Comparison of ENCODE assay signal across 14 cellular contexts in the genomic region with DNA sequence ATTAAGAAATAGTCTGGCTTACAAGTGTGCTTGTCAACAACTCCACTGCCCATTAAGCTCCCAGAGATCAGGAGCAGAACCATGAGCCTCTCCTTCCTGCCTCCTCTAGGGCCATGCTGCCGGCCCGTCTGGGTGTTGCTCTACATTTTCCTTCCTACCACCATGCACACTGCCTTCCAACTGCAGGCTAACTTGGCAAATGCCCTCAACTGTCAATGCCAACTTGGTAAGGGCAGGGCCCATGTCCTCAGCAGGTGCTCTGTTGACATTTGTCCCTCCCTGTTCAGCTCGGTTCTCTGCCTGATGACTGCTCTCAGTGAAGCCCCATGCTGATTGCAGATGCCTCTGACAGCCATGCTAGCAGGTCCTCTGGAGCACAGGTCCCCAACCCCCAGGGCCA.
DNase-seq lines count a peak whose midpoint lies in the region; ATAC-seq and TF ChIP-seq lines count a peak whose summit lies in the region.
"Had no signal": no experiment of that assay in that cellular context is flagged by ENCODE, and none has a peak within 500 bp of the region (broad histone marks: within the 10 kb centered on the region; RNA-seq: fewer than 3 reads in every experiment).

No MANE protein-coding gene starts in this region.

- DNase-seq in Right ventricle myocardium inferior (ENCODE audit: missing footprints) (no peak), left cardiac atrium (no peak), left ventricle myocardium superior (peak; percentile 41), right atrium auricular region (ENCODE audit: low spot score) (no peak), cerebellar cortex (ENCODE audit: low spot score) (peak; percentile 52), type B pancreatic cell (ENCODE audit: extremely low spot score, unreplicated experiment) (no peak), NCI-H2227 (lab: John Stamatoyannopoulos, UW; ENCODE audit: unreplicated experiment) (no peak)
- DNase-seq: Calu3; CD8-positive, alpha-beta T cell; DMS79 treated with DMSO at 0.1 percent for 48 hours; GM23248 had no signal

- H3K27ac ChIP-seq in right atrium auricular region = no peak overlapping the region
- H3K27ac ChIP-seq: BLaER1 treated with 17β-estradiol and CSF1 and Interleukin-3, amounts not matched to agents 10 nM and 100 nM; GM23248 had no signal

- no peak overlapping the region for H3K4me3 ChIP-seq in right atrium auricular region
- H3K4me3 ChIP-seq: BLaER1 treated with 17β-estradiol and CSF1 and Interleukin-3, amounts not matched to agents 10 nM and 100 nM; GM23248; HAP-1 had no signal

- no peaks in the 10 kb centered on the region for H3K36me3 ChIP-seq in right atrium auricular region
- H3K36me3 ChIP-seq: BLaER1 treated with 17β-estradiol and CSF1 and Interleukin-3, amounts not matched to agents 10 nM and 100 nM; HAP-1 had no signal

- H3K9me3 ChIP-seq in right atrium auricular region = no peaks in the 10 kb centered on the region
- H3K9me3 ChIP-seq: BLaER1 treated with 17β-estradiol and CSF1 and Interleukin-3, amounts not matched to agents 10 nM and 100 nM; HAP-1 had no signal

- no peaks in the 10 kb centered on the region for H3K4me1 ChIP-seq in right atrium auricular region
- H3K4me1 ChIP-seq: BLaER1 treated with 17β-estradiol and CSF1 and Interleukin-3, amounts not matched to agents 10 nM and 100 nM; HAP-1 had no signal

- intact Hi-C loops in Right ventricle myocardium inferior (cut with DNase I) = no loop called here
- intact Hi-C loops in left cardiac atrium (cut with DNase I) = no loop called here
- intact Hi-C loops in left ventricle myocardium superior (cut with micrococcal nuclease) = no loop called here

- H3K36me3 Mint-ChIP-seq in type B pancreatic cell = no peaks in the 10 kb centered on the region
- H3K36me3 Mint-ChIP-seq: CD8-positive, alpha-beta T cell had no signal

- no peaks in the 10 kb centered on the region for H3K27me3 ChIP-seq in right atrium auricular region
- H3K27me3 ChIP-seq: BLaER1 treated with 17β-estradiol and CSF1 and Interleukin-3, amounts not matched to agents 10 nM and 100 nM had no signal

- H3K27ac Mint-ChIP-seq in type B pancreatic cell = no peak overlapping the region
- H3K27ac Mint-ChIP-seq: B cell; CD8-positive, alpha-beta T cell had no signal

- peak; percentile 87 for ATAC-seq in Right ventricle myocardium inferior
- ATAC-seq in left cardiac atrium = no peak
- ATAC-seq in left ventricle myocardium superior = peak; percentile 93
- ATAC-seq: CD8-positive, alpha-beta T cell had no signal

- no peak for TF ChIP-seq CTCF in right atrium auricular region (IDR thresholded peaks at IDR 0.05)
- TF ChIP-seq CTCF in type B pancreatic cell (conservative IDR thresholded peaks at IDR 0.05) = no peak

- H3K27me3 Mint-ChIP-seq in type B pancreatic cell = peaks cover 14% of the 10 kb centered on the region
- H3K27me3 Mint-ChIP-seq: B cell had no signal

- H3K4me1 Mint-ChIP-seq in type B pancreatic cell (ENCODE audit: unreplicated experiment) = peaks cover 44% of the 10 kb centered on the region
- H3K4me1 Mint-ChIP-seq: B cell had no signal

- H3K4me3 Mint-ChIP-seq in type B pancreatic cell = peak overlapping the region; percentile 8
- H3K4me3 Mint-ChIP-seq: B cell; CD8-positive, alpha-beta T cell had no signal

- no peaks in the 10 kb centered on the region for H3K9me3 Mint-ChIP-seq in type B pancreatic cell
- H3K9me3 Mint-ChIP-seq: CD8-positive, alpha-beta T cell had no signal

Comparison
In these comparisons a context has a peak if more than half of its experiments do, and no peak if none do; other contexts are left out.
1. ATAC-seq: peak in Right ventricle myocardium inferior (single experiment) and left ventricle myocardium superior (single experiment); none in left cardiac atrium (0 of 2).
2. DNase-seq: peak in left ventricle myocardium superior (single experiment) and cerebellar cortex (single experiment); none in Right ventricle myocardium inferior (single experiment), left cardiac atrium (single experiment), right atrium auricular region (single experiment), type B pancreatic cell (single experiment) and NCI-H2227 (single experiment).